ENCODE assay signal across 2 cellular contexts in the genomic region with DNA sequence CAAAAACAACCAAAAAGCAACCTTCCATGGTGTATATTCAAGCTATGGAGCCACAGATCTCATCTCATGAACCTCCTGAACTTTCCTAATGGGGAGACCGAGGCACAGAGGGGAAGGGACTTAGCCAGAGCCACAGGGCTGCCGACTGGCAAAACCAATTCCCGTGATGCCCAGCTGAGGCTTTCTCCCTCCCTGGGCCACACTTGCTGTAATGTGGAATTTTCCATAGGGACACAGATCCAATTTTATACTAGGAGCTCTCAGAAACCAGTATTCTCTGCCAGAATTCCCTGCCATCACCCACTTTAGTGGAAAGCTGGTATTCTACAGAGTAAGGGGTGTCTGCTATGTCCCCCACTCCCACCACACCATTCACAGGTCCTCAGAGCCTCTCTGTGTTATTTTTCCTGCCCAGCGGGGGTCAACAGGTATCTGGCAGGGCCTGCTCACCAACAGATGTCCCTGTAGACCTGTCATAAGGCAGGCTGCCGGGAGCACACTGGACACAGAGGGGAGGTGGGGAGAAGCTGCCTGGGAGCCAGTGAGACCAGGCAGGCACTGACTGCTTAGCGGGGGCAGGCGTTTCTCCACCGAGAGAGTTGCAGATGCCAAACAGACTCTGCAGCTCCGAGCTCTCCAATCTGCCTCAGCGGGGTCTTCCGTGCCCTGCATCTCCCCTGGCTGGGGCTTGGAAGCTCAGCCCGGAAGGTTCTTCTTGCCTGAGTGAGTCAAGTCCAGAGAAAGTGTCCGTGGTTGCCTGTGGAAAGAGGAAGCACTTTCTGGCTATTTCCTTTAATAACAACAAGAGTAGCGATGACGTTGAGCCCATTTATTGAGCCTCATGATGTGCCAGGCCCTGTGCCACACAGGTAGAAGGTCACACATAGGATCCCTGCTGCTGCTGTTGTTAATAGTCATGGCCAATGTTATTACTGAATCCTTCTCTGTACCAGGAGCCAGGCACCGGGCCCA.
TF ChIP-seq lines count a peak whose summit lies in the region.

No MANE protein-coding gene starts in this region.

TF ChIP-seq in GM23338, 12 proteins besides CTCF, POLR2A, EP300 and RAD21:
- TF ChIP-seq JUNB (IDR thresholded peaks at IDR 0.05; ENCODE audit: unreplicated experiment), result no peak
- no peak for TF ChIP-seq NANOG (IDR thresholded peaks at IDR 0.05; ENCODE audit: borderline replicate concordance)
- TF ChIP-seq, protein P1, sequence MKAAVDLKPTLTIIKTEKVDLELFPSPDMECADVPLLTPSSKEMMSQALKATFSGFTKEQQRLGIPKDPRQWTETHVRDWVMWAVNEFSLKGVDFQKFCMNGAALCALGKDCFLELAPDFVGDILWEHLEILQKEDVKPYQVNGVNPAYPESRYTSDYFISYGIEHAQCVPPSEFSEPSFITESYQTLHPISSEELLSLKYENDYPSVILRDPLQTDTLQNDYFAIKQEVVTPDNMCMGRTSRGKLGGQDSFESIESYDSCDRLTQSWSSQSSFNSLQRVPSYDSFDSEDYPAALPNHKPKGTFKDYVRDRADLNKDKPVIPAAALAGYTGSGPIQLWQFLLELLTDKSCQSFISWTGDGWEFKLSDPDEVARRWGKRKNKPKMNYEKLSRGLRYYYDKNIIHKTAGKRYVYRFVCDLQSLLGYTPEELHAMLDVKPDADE (IDR thresholded peaks at IDR 0.05), result no peak

TF ChIP-seq in H1, 55 proteins besides CTCF, POLR2A, EP300 and RAD21:
- no peak for TF ChIP-seq CBX8 (IDR thresholded peaks at IDR 0.05; ENCODE audit: borderline replicate concordance, low read depth, low read length)
- TF ChIP-seq SIRT6 (IDR thresholded peaks at IDR 0.05; ENCODE audit: low read length), result no peak
- no peak for TF ChIP-seq KDM5A (IDR thresholded peaks at IDR 0.05; ENCODE audit: low read length)
- TF ChIP-seq YY1 (IDR thresholded peaks at IDR 0.05; ENCODE audit: low read depth, low read length), result no peak
- no peak for TF ChIP-seq GTF2F1 (IDR thresholded peaks at IDR 0.05; ENCODE audit: borderline replicate concordance, low read depth, low read length)
